ENCODE assay signal across 1 cellular context in the genomic region with DNA sequence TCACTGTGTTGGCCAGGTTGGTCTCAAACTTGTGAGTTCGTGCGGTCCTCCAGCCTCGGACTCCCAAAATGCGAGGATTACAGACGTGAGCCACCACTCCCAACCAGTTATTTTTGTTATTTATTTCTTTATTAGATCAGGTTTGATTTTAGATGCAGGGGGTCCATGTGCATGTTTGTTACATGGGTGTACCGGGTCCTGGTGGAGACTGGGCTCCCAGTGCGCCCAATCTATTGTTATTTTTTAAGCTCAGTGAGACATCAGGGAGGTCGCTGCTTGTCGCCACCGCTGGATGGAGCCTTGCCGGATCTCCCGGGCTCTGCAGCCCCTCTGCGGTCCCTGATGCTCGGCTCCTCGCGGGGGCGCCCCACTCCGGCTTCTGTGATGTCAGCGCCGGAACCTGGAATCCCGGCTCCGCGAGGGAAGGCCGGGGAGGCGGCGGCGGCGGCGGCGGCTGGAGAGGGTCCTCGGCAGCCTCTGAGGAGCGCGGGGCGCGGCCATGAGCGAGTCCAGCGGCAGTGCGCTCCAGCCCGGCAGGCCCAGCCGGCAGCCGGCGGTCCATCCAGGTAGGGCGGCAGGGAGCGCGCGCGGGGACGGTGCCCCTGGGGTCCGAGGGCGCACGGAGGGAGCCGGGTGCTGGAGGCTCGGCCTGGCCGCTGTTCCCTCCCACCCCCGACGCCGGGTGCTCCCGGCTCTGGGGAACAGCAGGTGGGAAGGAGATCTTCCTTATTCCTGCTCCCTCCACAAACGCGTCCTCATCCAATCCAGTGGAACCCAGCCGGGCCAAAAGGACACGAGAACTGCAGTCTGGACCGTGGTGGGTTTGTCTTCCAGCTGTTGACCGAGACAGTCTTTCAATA.
TF ChIP-seq lines count a peak whose summit lies in the region.

Gene TMC7 (plus strand): TSS at position 370 of the 860 bp plus-strand sequence. CDS start 130 bp downstream, at position 500.

TF ChIP-seq in HepG2, 621 proteins besides CTCF, POLR2A, EP300 and RAD21 (continued from another document and continues in another):
- TF ChIP-seq, protein P1, sequence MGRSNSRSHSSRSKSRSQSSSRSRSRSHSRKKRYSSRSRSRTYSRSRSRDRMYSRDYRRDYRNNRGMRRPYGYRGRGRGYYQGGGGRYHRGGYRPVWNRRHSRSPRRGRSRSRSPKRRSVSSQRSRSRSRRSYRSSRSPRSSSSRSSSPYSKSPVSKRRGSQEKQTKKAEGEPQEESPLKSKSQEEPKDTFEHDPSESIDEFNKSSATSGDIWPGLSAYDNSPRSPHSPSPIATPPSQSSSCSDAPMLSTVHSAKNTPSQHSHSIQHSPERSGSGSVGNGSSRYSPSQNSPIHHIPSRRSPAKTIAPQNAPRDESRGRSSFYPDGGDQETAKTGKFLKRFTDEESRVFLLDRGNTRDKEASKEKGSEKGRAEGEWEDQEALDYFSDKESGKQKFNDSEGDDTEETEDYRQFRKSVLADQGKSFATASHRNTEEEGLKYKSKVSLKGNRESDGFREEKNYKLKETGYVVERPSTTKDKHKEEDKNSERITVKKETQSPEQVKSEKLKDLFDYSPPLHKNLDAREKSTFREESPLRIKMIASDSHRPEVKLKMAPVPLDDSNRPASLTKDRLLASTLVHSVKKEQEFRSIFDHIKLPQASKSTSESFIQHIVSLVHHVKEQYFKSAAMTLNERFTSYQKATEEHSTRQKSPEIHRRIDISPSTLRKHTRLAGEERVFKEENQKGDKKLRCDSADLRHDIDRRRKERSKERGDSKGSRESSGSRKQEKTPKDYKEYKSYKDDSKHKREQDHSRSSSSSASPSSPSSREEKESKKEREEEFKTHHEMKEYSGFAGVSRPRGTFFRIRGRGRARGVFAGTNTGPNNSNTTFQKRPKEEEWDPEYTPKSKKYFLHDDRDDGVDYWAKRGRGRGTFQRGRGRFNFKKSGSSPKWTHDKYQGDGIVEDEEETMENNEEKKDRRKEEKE (IDR thresholded peaks at IDR 0.05): no peak
- TF ChIP-seq POLR2G (IDR thresholded peaks at IDR 0.05; ENCODE audit: low read depth, low read length): peak; percentile 73
- TF ChIP-seq, protein P2, sequence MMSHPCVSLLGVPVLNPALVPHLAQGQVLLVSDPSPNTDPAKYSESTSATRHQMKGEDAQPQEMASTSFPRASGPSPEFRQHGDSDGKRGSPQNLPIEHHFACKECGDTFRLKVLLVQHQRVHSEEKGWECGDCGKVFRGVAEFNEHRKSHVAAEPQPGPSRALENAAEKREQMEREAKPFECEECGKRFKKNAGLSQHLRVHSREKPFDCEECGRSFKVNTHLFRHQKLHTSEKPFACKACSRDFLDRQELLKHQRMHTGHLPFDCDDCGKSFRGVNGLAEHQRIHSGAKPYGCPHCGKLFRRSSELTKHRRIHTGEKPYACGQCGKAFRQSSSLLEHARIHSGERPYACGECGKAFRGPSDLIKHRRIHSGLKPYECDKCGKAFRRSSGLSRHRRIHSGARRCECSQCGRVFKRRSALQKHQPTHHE (CRISPR knock-in tag; IDR thresholded peaks at IDR 0.05; ENCODE audit: borderline replicate concordance): 0 out of 2 replicates have a peak, but pooled peaks have one; percentile 49
- no peak for TF ChIP-seq ZNF878 (CRISPR knock-in tag; IDR thresholded peaks at IDR 0.05)
- TF ChIP-seq SMYD3 (CRISPR knock-in tag; IDR thresholded peaks at IDR 0.05): peak; percentile 79; the same call in 1 of the 2 replicates
- TF ChIP-seq, protein P3, sequence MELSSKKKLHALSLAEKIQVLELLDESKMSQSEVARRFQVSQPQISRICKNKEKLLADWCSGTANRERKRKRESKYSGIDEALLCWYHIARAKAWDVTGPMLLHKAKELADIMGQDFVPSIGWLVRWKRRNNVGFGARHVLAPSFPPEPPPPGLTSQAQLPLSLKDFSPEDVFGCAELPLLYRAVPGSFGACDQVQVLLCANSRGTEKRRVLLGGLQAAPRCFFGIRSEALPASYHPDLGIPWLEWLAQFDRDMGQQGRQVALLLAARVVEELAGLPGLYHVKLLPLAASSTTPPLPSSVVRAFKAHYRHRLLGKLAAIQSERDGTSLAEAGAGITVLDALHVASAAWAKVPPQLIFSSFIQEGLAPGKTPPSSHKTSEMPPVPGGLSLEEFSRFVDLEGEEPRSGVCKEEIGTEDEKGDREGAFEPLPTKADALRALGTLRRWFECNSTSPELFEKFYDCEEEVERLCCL (CRISPR knock-in tag; IDR thresholded peaks at IDR 0.05; ENCODE audit: borderline replicate concordance): peak; percentile 87; the same call in 1 of the 2 replicates
- no peak for TF ChIP-seq TCF12 (IDR thresholded peaks at IDR 0.05)
- TF ChIP-seq TCF12 (CRISPR knock-in tag; IDR thresholded peaks at IDR 0.05): peak; percentile 98
- no peak for TF ChIP-seq ZNF672 (CRISPR knock-in tag; IDR thresholded peaks at IDR 0.05)
- TF ChIP-seq NCOA2 (CRISPR knock-in tag; IDR thresholded peaks at IDR 0.05): no peak; the same call in 1 of the 2 replicates
- no peak for TF ChIP-seq NFRKB (IDR thresholded peaks at IDR 0.05)
- no peak for TF ChIP-seq KIAA2018 (CRISPR knock-in tag; IDR thresholded peaks at IDR 0.05; ENCODE audit: borderline replicate concordance)
- peak; percentile 83; the same call in 1 of the 2 replicates for TF ChIP-seq ARNT2 (CRISPR knock-in tag; IDR thresholded peaks at IDR 0.05; ENCODE audit: low read depth)
- TF ChIP-seq TRIM24 (CRISPR knock-in tag; IDR thresholded peaks at IDR 0.05): no peak; the same call in 1 of the 2 replicates
- TF ChIP-seq ZNF704 (CRISPR knock-in tag; IDR thresholded peaks at IDR 0.05; ENCODE audit: borderline replicate concordance): peak; percentile 1; the same call in 1 of the 2 replicates
- TF ChIP-seq, protein P4, sequence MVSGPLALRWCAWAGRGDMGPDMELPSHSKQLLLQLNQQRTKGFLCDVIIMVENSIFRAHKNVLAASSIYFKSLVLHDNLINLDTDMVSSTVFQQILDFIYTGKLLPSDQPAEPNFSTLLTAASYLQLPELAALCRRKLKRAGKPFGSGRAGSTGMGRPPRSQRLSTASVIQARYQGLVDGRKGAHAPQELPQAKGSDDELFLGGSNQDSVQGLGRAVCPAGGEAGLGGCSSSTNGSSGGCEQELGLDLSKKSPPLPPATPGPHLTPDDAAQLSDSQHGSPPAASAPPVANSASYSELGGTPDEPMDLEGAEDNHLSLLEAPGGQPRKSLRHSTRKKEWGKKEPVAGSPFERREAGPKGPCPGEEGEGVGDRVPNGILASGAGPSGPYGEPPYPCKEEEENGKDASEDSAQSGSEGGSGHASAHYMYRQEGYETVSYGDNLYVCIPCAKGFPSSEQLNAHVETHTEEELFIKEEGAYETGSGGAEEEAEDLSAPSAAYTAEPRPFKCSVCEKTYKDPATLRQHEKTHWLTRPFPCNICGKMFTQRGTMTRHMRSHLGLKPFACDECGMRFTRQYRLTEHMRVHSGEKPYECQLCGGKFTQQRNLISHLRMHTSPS (CRISPR knock-in tag; IDR thresholded peaks at IDR 0.05; ENCODE audit: low read depth): peak; percentile 13; the same call in 1 of the 2 replicates
- peak; percentile 88 for TF ChIP-seq GABPB1 (CRISPR knock-in tag; IDR thresholded peaks at IDR 0.05)
- no peak for TF ChIP-seq PHB2 (IDR thresholded peaks at IDR 0.05; ENCODE audit: partially characterized antibody)
- peak; percentile 92; the same call in 1 of the 2 replicates for TF ChIP-seq ZNF274 (CRISPR knock-in tag; IDR thresholded peaks at IDR 0.05)
- TF ChIP-seq, protein P5, sequence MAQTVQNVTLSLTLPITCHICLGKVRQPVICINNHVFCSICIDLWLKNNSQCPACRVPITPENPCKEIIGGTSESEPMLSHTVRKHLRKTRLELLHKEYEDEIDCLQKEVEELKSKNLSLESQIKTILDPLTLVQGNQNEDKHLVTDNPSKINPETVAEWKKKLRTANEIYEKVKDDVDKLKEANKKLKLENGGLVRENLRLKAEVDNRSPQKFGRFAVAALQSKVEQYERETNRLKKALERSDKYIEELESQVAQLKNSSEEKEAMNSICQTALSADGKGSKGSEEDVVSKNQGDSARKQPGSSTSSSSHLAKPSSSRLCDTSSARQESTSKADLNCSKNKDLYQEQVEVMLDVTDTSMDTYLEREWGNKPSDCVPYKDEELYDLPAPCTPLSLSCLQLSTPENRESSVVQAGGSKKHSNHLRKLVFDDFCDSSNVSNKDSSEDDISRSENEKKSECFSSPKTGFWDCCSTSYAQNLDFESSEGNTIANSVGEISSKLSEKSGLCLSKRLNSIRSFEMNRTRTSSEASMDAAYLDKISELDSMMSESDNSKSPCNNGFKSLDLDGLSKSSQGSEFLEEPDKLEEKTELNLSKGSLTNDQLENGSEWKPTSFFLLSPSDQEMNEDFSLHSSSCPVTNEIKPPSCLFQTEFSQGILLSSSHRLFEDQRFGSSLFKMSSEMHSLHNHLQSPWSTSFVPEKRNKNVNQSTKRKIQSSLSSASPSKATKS (CRISPR knock-in tag; IDR thresholded peaks at IDR 0.05): no peak
- no peak for TF ChIP-seq ZBTB39 (CRISPR knock-in tag; IDR thresholded peaks at IDR 0.05)
- TF ChIP-seq ZNF747 (CRISPR knock-in tag; IDR thresholded peaks at IDR 0.05; ENCODE audit: borderline replicate concordance): peak; percentile 64; the same call in 1 of the 2 replicates
- TF ChIP-seq KAT7 (CRISPR knock-in tag; IDR thresholded peaks at IDR 0.05; ENCODE audit: borderline replicate concordance): peak; percentile 97; the same call in 1 of the 2 replicates
- TF ChIP-seq NAIF1 (CRISPR knock-in tag; IDR thresholded peaks at IDR 0.05; ENCODE audit: borderline replicate concordance): no peak
- TF ChIP-seq POLR2AphosphoS2 (IDR thresholded peaks at IDR 0.05; ENCODE audit: low read depth, low read length): no peak
- TF ChIP-seq PBX2 (CRISPR knock-in tag; IDR thresholded peaks at IDR 0.05): no peak
